ENCODE assay signal across 16 cellular contexts in the genomic region with DNA sequence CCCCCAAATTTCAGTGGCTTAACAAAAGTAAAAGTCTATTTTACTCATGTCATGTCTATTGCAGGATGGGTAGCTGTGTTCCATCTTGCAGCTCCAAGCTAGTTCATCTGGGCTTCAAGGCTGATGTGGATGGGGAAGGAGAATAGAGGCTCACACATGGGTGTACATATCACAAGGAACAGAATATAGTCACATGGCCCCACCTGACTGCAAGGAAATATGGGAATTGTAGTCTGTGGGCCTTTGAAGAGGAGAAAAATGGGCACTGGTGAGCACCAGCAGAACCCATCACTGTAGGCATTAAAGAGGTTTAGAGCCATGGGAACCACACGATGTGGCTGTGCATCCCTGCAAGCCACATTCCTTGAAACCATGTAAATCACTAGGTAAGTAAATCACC. TPM values are rescaled to one million over a fixed set of nuclear protein-coding genes. Genes with fewer than 3 reads are reported as not detected.
DNase-seq lines count a peak whose midpoint lies in the region; ATAC-seq, FAIRE-seq and TF ChIP-seq lines count a peak whose summit lies in the region.
"Had no signal": no experiment of that assay in that cellular context is flagged by ENCODE, and none has a peak within 500 bp of the region (broad histone marks: within the 10 kb centered on the region; RNA-seq: fewer than 3 reads in every experiment).

No MANE protein-coding gene starts in this region.

- no peak for TF ChIP-seq CTCF in HepG2 (CRISPR knock-in tag; IDR thresholded peaks at IDR 0.05)
- TF ChIP-seq CTCF in right lobe of liver (IDR thresholded peaks at IDR 0.05): no peak
- no peak for TF ChIP-seq CTCF in GM12878 (IDR thresholded peaks at IDR 0.05 in 2 of 3, conservative IDR thresholded peaks at IDR 0.05 in 1 of 3; ENCODE audit: control insufficient read depth in 2 of 3, extremely low read depth in 1 of 3, insufficient read depth in 1 of 3, low read depth in 3 of 3, low read length in 3 of 3)

- no peak overlapping the region for H3K27ac ChIP-seq in HepG2 (ENCODE audit: extremely low read length, insufficient read depth, low read length)
- no peak overlapping the region for H3K27ac ChIP-seq in right lobe of liver
- no peak overlapping the region for H3K27ac ChIP-seq in GM12878 (ENCODE audit: control insufficient read depth, insufficient read depth)
- H3K27ac ChIP-seq: C4-2B had no signal

- H3K79me2 ChIP-seq in HepG2 (ENCODE audit: insufficient read depth, low read length): no peaks in the 10 kb centered on the region
- no peaks in the 10 kb centered on the region for H3K79me2 ChIP-seq in GM12878 (ENCODE audit: control insufficient read depth, insufficient read depth, low read length)

- H2AFZ ChIP-seq in HepG2 (ENCODE audit: low read length) (no peak overlapping the region), GM12878 (ENCODE audit: control insufficient read depth, low read depth, low read length) (no peak overlapping the region)

- WGBS in HepG2 (ENCODE audit: low lambda C conversion rate): 57% methylated on average over 1 of the region's 1 CpG
- WGBS in right lobe of liver (ENCODE audit: insufficient coverage, low coverage, low lambda C conversion rate, missing lambda C conversion rate): 67% methylated on average over 1 of the region's 1 CpG
- 88% methylated on average over 1 of the region's 1 CpG for WGBS in GM12878 (ENCODE audit: insufficient coverage, insufficient replicate concordance, low lambda C conversion rate, missing lambda C conversion rate)

- no peaks in the 10 kb centered on the region for H4K20me1 ChIP-seq in HepG2 (ENCODE audit: insufficient read depth, low read length)
- H4K20me1 ChIP-seq in GM12878 (ENCODE audit: control insufficient read depth, insufficient read depth): no peaks in the 10 kb centered on the region

- CTCF ChIA-PET in HepG2 (lab: Yijun Ruan, JAX; ENCODE audit: low intra/inter-chr PET ratio, low total read pairs) (no interaction called here), GM12878 (lab: Yijun Ruan, JAX) (interaction anchor here (0.6 kb wide), 1 partner anchor 14 kb away, joined by 4 read pairs; no protein-coding TSS in a partner anchor)

- no TSS peak for BruUV-seq in HepG2 (replicated peaks; lab: Mats Ljungman, UMichigan)
- no TSS peak for BruUV-seq in GM12878 (replicated peaks; lab: Mats Ljungman, UMichigan)

- in situ Hi-C loops in HepG2 (cut with HindIII; ENCODE audit: extremely low pct_ligation_motif_present, low pct_unique_long_range_greater_than_20kb): no loop called here
- in situ Hi-C loops in GM12878 (cut with MboI): no loop called here

- H3K4me2 ChIP-seq in HepG2 (ENCODE audit: low read depth, low read length) (no peak overlapping the region), GM12878 (ENCODE audit: control insufficient read depth, insufficient read depth) (no peak overlapping the region)

- RAD21 ChIA-PET in GM12878 (lab: Charles Lee; ENCODE audit: unreplicated experiment): interaction anchor here (1.3 kb wide), 1 partner anchor 16 kb away, joined by 3 read pairs; no protein-coding TSS in a partner anchor

- H3K27me3 ChIP-seq in HepG2 (ENCODE audit: control insufficient read depth in 1 of 2, insufficient read depth in 2 of 2, low read length in 2 of 2): peaks cover 2 to 15% of the 10 kb centered on the region in 2 experiments; a peak in 3 of 5 replicates
- H3K27me3 ChIP-seq in right lobe of liver: no peaks in the 10 kb centered on the region
- no peaks in the 10 kb centered on the region; a peak in 1 of 4 replicates for H3K27me3 ChIP-seq in GM12878 (replicated peaks in 1 of 2; ENCODE audit: control insufficient read depth in 2 of 2, insufficient read depth in 2 of 2, low read length in 1 of 2)
- H3K27me3 ChIP-seq: BE2C had no signal

- H3K36me3 ChIP-seq in HepG2 (replicated peaks in 1 of 2; ENCODE audit: control insufficient read depth in 1 of 2, insufficient read depth in 2 of 2, low read length in 2 of 2) (no peaks in the 10 kb centered on the region), right lobe of liver (no peaks in the 10 kb centered on the region), GM12878 (ENCODE audit: control insufficient read depth in 2 of 2, insufficient read depth in 2 of 2, low read length in 1 of 2) (no peaks in the 10 kb centered on the region)
- H3K36me3 ChIP-seq: BE2C had no signal

- intact Hi-C loops in HepG2 (cut with micrococcal nuclease; ENCODE audit: unreplicated experiment) (no loop called here), right lobe of liver (cut with DNase I) (no loop called here), GM12878 (cut with micrococcal nuclease; ENCODE audit: unreplicated experiment) (no loop called here), sciatic nerve (cut with DNase I) (no loop called here)

- TF ChIP-seq EP300 in HepG2 (IDR thresholded peaks at IDR 0.05; ENCODE audit: low read depth in 2 of 2, low read length in 2 of 2) (no peak), HepG2 (CRISPR knock-in tag; IDR thresholded peaks at IDR 0.05; ENCODE audit: borderline replicate concordance) (no peak), GM12878 (IDR thresholded peaks at IDR 0.05; ENCODE audit: borderline replicate concordance in 1 of 2, control insufficient read depth in 1 of 2, low read depth in 2 of 2, low read length in 2 of 2) (no peak)

- H3K9ac ChIP-seq in HepG2 (ENCODE audit: insufficient read depth, low read depth, low read length) (no peak overlapping the region), GM12878 (ENCODE audit: control insufficient read depth, insufficient read depth, low read length) (no peak overlapping the region)

- DNase-seq in HepG2 (ENCODE audit: low spot score) (no peak), right lobe of liver (no peak), M059J (ENCODE audit: low read depth) (peak; percentile 8), GM12878 (ENCODE audit: low read depth, low spot score) (no peak), sciatic nerve (ENCODE audit: low spot score) (no peak), erythroblast (lab: John Stamatoyannopoulos, UW) (no peak)
- DNase-seq: BE2C; CD4-positive, alpha-beta memory T cell; DND-41; GDM1; H7 had no signal

- TF ChIP-seq POLR2A in HepG2 (IDR thresholded peaks at IDR 0.05; ENCODE audit: insufficient read depth in 1 of 2, low read depth in 2 of 2, low read length in 2 of 2) (no peak), right lobe of liver (IDR thresholded peaks at IDR 0.05) (no peak), GM12878 (IDR thresholded peaks at IDR 0.05; ENCODE audit: low read depth, low read length) (no peak), erythroblast (IDR thresholded peaks at IDR 0.05; ENCODE audit: low read length) (no peak)

- TF ChIP-seq RAD21 in HepG2 (CRISPR knock-in tag; IDR thresholded peaks at IDR 0.05): no peak
- TF ChIP-seq RAD21 in GM12878 (IDR thresholded peaks at IDR 0.05; ENCODE audit: insufficient read depth, low read depth, low read length): no peak

- no peak for ATAC-seq in HepG2
- ATAC-seq in right lobe of liver: no peak
- peak; percentile 49; the same call in 1 of the 3 replicates for ATAC-seq in GM12878
- ATAC-seq in sciatic nerve: no peak
- ATAC-seq in HG03460 (IDR thresholded peaks at IDR 0.05; ENCODE audit: unreplicated experiment): no peak
- ATAC-seq: K562 had no signal

- H3K4me3 ChIP-seq in HepG2 (replicated peaks in 1 of 3; ENCODE audit: insufficient read depth in 1 of 3, low read depth in 2 of 3, low read length in 3 of 3) (no peak overlapping the region), right lobe of liver (no peak overlapping the region), GM12878 (no peak overlapping the region)
- H3K4me3 ChIP-seq: K562 had no signal

- H3K4me1 ChIP-seq in HepG2 (ENCODE audit: insufficient read depth, low read length) (no peaks in the 10 kb centered on the region), right lobe of liver (no peaks in the 10 kb centered on the region), GM12878 (ENCODE audit: control insufficient read depth, insufficient read depth, low read length) (no peaks in the 10 kb centered on the region)
- H3K4me1 ChIP-seq: BE2C had no signal

- FAIRE-seq in HepG2 (lab: Jason Lieb, UNC): no peak
- FAIRE-seq in GM12878 (lab: Jason Lieb, UNC): no peak
- FAIRE-seq: A204.1, HTR-8/SVneo, K562 had no signal

- H3K9me3 ChIP-seq in HepG2 (ENCODE audit: low read length) (no peaks in the 10 kb centered on the region), right lobe of liver (no peaks in the 10 kb centered on the region), GM12878 (replicated peaks; ENCODE audit: control insufficient read depth, insufficient read depth, low read length) (no peaks in the 10 kb centered on the region)
- H3K9me3 ChIP-seq: BE2C had no signal

- SMC1A ChIA-PET in GM12878 (lab: Charles Lee; ENCODE audit: uncharacterized antibody, unreplicated experiment): interaction anchor here (0.6 to 1.3 kb wide), 3 partner anchors 9 to 83 kb away, joined by 3 read pairs; no protein-coding TSS in a partner anchor

- POLR2A ChIA-PET in HepG2 (lab: Yijun Ruan, JAX): no interaction called here
- POLR2A ChIA-PET in GM12878 (lab: Charles Lee): no interaction called here

RNA-seq across cellular contexts. Expression of gene TRIO, which starts 17.9 kb away (rescaled TPM):
- total RNA-seq in HepG2 (2016; rRNA removed; fragmentation: Illumina TruSeq; extraction: Trizol) (40.1 and 45.2 TPM in 2 replicates), right lobe of liver (10 to 100 TPM; 34.7 to 63.5 (median 50.2) TPM), GM12878 (2014; rRNA removed) (49.0 and 50.6 TPM in 2 replicates), GM12878 (2014; rRNA removed; fragmentation: Illumina TruSeq; extraction: Trizol) (48.9 and 56.3 TPM in 2 replicates), GM12878 (2021) (87.3 and 96.4 TPM in 2 replicates), sciatic nerve (192 TPM)
- 21.2 and 24.0 TPM in 2 replicates for total RNA-seq in HepG2 (2016; cell fraction: cytosol; rRNA removed; fragmentation: Illumina TruSeq; extraction: Trizol; ENCODE audit: low read depth)
- total RNA-seq in HepG2 (2016; cell fraction: insoluble cytoplasmic fraction; rRNA removed; fragmentation: Illumina TruSeq; extraction: Trizol): 33.5 and 38.3 TPM in 2 replicates
- 21.6 and 23.8 TPM in 2 replicates for total RNA-seq in HepG2 (2016; cell fraction: membrane; rRNA removed; fragmentation: Illumina TruSeq; extraction: Trizol)
- 110 and 124 TPM in 2 replicates for total RNA-seq in HepG2 (2016; cell fraction: nucleus; rRNA removed; fragmentation: Illumina TruSeq; extraction: Trizol)
- polyA plus RNA-seq in HepG2 (2011; rRNA removed) (45.9 and 54.9 TPM in 2 replicates), GM12878 (2011; rRNA removed) (67.6 and 71.9 TPM in 2 replicates), GM12878 (2014; fragmentation: Illumina TruSeq; extraction: Trizol) (41.3 and 57.2 TPM in 2 replicates), GM12878 (2014; fragmentation: Nextera tagmentation; extraction: Ambion mirVana) (1 to 10 TPM; 5.1 to 5.8 TPM), GM12878 (2014; rRNA removed) (40.2 and 49.4 TPM in 2 replicates), GM12878 (2016; fragmentation: Nextera tagmentation; extraction: Ambion mirVana) (10 to 100 TPM in 1 of 2 experiments, 1 to 10 TPM in 1; 10.0 to 11.2 TPM)
- 21.6 and 26.5 TPM in 2 replicates for polyA plus RNA-seq in HepG2 (2011; cell fraction: cytosol; rRNA removed)
- 164 and 205 TPM in 2 replicates for polyA plus RNA-seq in HepG2 (2011; cell fraction: nucleus; rRNA removed)
- 38.4 and 43.8 TPM in 2 replicates for polyA plus RNA-seq in HepG2 (2012)
- 0.63 and 1.0 TPM in 2 replicates for polyA plus RNA-seq in HepG2 (2016; cell fraction: cytosol; fragmentation: Illumina TruSeq; extraction: Trizol; ENCODE audit: low read depth)
- polyA plus RNA-seq in HepG2 (2016; cell fraction: insoluble cytoplasmic fraction; fragmentation: Illumina TruSeq; extraction: Trizol; ENCODE audit: low read depth): 11.0 and 18.7 TPM in 2 replicates
- 2.1 and 2.3 TPM in 2 replicates for polyA plus RNA-seq in HepG2 (2016; cell fraction: membrane; fragmentation: Illumina TruSeq; extraction: Trizol; ENCODE audit: low read depth)
- 112 and 131 TPM in 2 replicates for polyA plus RNA-seq in HepG2 (2016; cell fraction: nucleus; fragmentation: Illumina TruSeq; extraction: Trizol; ENCODE audit: insufficient read depth, low read depth)
- 240 and 302 TPM in 2 replicates for polyA minus RNA-seq in HepG2 (2011; rRNA and poly(A)+ RNA removed; ENCODE audit: low replicate concordance)
- 39.7 and 40.6 TPM in 2 replicates for polyA minus RNA-seq in HepG2 (2011; cell fraction: cytosol; rRNA and poly(A)+ RNA removed)
- 318 and 321 TPM in 2 replicates for polyA minus RNA-seq in HepG2 (2011; cell fraction: nucleus; rRNA and poly(A)+ RNA removed)
- 55.8 and 116 TPM in 2 replicates for total RNA-seq in M059J (2014; rRNA removed; shearing (Covaris generic))
- 1,689 and 1,819 TPM in 2 replicates for total RNA-seq in GM12878 (2013; cell fraction: nucleolus; rRNA removed)
- polyA plus RNA-seq in GM12878 (2011; ENCODE audit: low read depth): 62.6 TPM
- 46.8 and 51.7 TPM in 2 replicates for polyA plus RNA-seq in GM12878 (2011; cell fraction: cytosol; rRNA removed)
- 366 and 390 TPM in 2 replicates for polyA plus RNA-seq in GM12878 (2011; cell fraction: nucleus; rRNA removed)
- 54.9 and 67.5 TPM in 2 replicates for polyA plus RNA-seq in GM12878 (2012)
- 414 and 436 TPM in 2 replicates for polyA minus RNA-seq in GM12878 (2011; rRNA and poly(A)+ RNA removed)
- 45.6 and 49.8 TPM in 2 replicates for polyA minus RNA-seq in GM12878 (2011; cell fraction: cytosol; rRNA and poly(A)+ RNA removed)
- polyA minus RNA-seq in GM12878 (2011; cell fraction: nucleus; rRNA and poly(A)+ RNA removed): 344 and 514 TPM in 2 replicates
